ENCODE assay signal across 8 cellular contexts in the genomic region with DNA sequence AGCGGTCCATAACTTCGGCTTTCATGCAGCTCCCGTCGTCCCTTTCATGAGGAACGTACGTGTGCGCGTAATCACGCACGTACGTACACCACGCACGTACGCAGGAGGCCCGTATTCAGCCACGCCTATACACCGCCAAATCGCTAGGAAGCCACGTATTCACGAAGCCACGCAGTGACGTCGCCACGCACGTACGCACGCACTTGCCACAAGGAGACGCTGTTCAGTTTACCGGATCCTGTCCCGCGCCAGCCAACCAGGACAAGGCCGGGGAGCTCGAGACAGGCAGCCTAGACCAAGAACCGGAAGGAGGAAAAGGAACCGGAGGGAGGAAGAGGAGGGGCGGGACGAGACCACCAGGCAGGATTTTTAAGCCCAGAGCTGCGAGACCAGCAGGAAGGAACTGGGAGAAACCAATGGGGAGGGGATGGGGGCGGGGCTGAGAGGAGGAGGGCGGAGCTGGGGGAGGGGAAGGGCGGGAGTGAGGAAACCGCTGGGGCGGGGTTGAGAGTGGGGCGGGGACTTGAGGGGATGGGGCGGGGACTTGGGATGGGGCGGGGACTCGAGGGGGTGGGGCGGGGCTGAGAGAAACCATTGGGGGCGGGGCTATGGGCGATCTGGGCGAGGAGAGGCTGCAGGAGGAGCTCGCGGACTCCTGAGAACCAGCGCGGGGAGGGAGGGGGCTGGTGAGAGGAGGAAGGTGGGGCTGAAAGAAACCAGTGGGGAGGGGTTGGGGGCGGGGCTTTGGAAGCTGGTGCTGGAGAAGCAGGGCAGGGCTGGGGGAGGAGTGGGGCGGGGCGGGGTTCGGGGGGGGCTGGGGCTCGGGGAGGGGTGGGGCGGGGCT. TPM values are rescaled to one million over a fixed set of nuclear protein-coding genes. Genes with fewer than 3 reads are reported as not detected.
DNase-seq lines count a peak whose midpoint lies in the region; ATAC-seq, FAIRE-seq and TF ChIP-seq lines count a peak whose summit lies in the region.

A gene (minus strand): TSS at position 65 of the 844 bp plus-strand sequence. CDS start 4,617 bp downstream, outside the sequence.

- peaks cover 10% of the 10 kb centered on the region for H3K36me3 Mint-ChIP-seq in T-helper 2 cell treated with Interferon-gamma antibody and Interleukin-4, amounts not matched to agents 5 μg/mL and 100 μg/mL, for 36 hours (ENCODE audit: low read depth)

- H3K4me3 Mint-ChIP-seq in T-helper 2 cell treated with Interferon-gamma antibody and Interleukin-4, amounts not matched to agents 5 μg/mL and 100 μg/mL, for 36 hours = peak within 1 kb of the TSS; percentile 95

- H3K9me3 ChIP-seq in ascending aorta (no peaks in the 10 kb centered on the region), right atrium auricular region (no peaks in the 10 kb centered on the region), psoas muscle (no peaks in the 10 kb centered on the region)

- H3K9me3 Mint-ChIP-seq in T-helper 2 cell treated with Interferon-gamma antibody and Interleukin-4, amounts not matched to agents 5 μg/mL and 100 μg/mL, for 36 hours = no peaks in the 10 kb centered on the region

- H3K27ac Mint-ChIP-seq in T-helper 2 cell treated with Interferon-gamma antibody and Interleukin-4, amounts not matched to agents 5 μg/mL and 100 μg/mL, for 36 hours = peak within 1 kb of the TSS; percentile 100

- peak within 1 kb of the TSS; percentile 52 to 77 for H3K4me3 ChIP-seq in ascending aorta
- peak within 1 kb of the TSS; percentile 60 to 69 for H3K4me3 ChIP-seq in right atrium auricular region
- peak within 1 kb of the TSS; percentile 81 for H3K4me3 ChIP-seq in psoas muscle

- no peaks in the 10 kb centered on the region for H3K4me1 Mint-ChIP-seq in T-helper 2 cell treated with Interferon-gamma antibody and Interleukin-4, amounts not matched to agents 5 μg/mL and 100 μg/mL, for 36 hours (ENCODE audit: low read depth)

- no peak for FAIRE-seq in urothelium cell line (lab: Jason Lieb, UNC)

- H3K36me3 ChIP-seq in ascending aorta (peaks cover under 1 to 4% of the 10 kb centered on the region in 2 donors), right atrium auricular region (no peaks in the 10 kb centered on the region), psoas muscle (ENCODE audit: insufficient read depth in 1 of 2, low read depth in 1 of 2) (peaks cover 0 to 3% of the 10 kb centered on the region in 2 donors)

- 0 to 49% (median 0%) methylated on average over 31 to 52 of the region's 61 CpGs for WGBS in psoas muscle, 3 donors

- H3K27me3 Mint-ChIP-seq in T-helper 2 cell treated with Interferon-gamma antibody and Interleukin-4, amounts not matched to agents 5 μg/mL and 100 μg/mL, for 36 hours (ENCODE audit: low read depth) = no peaks in the 10 kb centered on the region

- H3K27me3 ChIP-seq in ascending aorta (no peaks in the 10 kb centered on the region), right atrium auricular region (no peaks in the 10 kb centered on the region), psoas muscle (ENCODE audit: insufficient read depth in 3 of 3, low read length in 2 of 3) (no peaks in the 10 kb centered on the region)

- H3K4me1 ChIP-seq in ascending aorta (peaks cover 0 to 4% of the 10 kb centered on the region in 2 donors), right atrium auricular region (peaks cover 0 to 6% of the 10 kb centered on the region in 2 donors), psoas muscle (peaks cover 3% of the 10 kb centered on the region)

- TF ChIP-seq CTCF in ascending aorta (IDR thresholded peaks at IDR 0.05) = peak; percentile 36 to 56 (median 54)
- peak in 1 of 2 donors; percentile 48 for TF ChIP-seq CTCF in right atrium auricular region (IDR thresholded peaks at IDR 0.05)
- peak; percentile 43 for TF ChIP-seq CTCF in psoas muscle (IDR thresholded peaks at IDR 0.05)

- intact Hi-C loops in ascending aorta (cut with DNase I) = loop anchor here (10.0 kb wide), 2 partner anchors 956 to 1456 kb away; a partner anchor contains a TSS
- intact Hi-C loops in psoas muscle (cut with DNase I) = no loop called here

- peak; percentile 71 for ATAC-seq in GM18498 (IDR thresholded peaks at IDR 0.05; ENCODE audit: unreplicated experiment)
- ATAC-seq in HG02973 (IDR thresholded peaks at IDR 0.05; ENCODE audit: unreplicated experiment) = peak; percentile 71
- peak; percentile 71 to 74 (median 73) for ATAC-seq in psoas muscle

- DNase-seq in NCI-H1930 (lab: John Stamatoyannopoulos, UW) (peak; percentile 97 to 98), ascending aorta (ENCODE audit: low spot score in 2 of 2) (peak; percentile 91 to 97), right atrium auricular region (ENCODE audit: low spot score) (peak; percentile 97), psoas muscle (peak; percentile 93 to 97), urothelium cell line (ENCODE audit: low spot score) (peak; percentile 52)
- peak; percentile 92 for DNase-seq in T-helper 2 cell treated with Interferon-gamma antibody and Interleukin-4, amounts not matched to agents 5 μg/mL and 100 μg/mL, for 36 hours (ENCODE audit: low spot score)

- H3K27ac ChIP-seq in ascending aorta (peak within 1 kb of the TSS; percentile 91 to 96), right atrium auricular region (peak within 1 kb of the TSS; percentile 89 to 94), psoas muscle (peak within 1 kb of the TSS; percentile 84)

RNA-seq across cellular contexts. Expression of the gene that starts here (rescaled TPM):
- total RNA-seq in ascending aorta (22.8 TPM), right atrium auricular region (10 to 100 TPM; 15.4 to 22.2 TPM), psoas muscle (10 to 100 TPM; 13.1 to 20.5 (median 15.5) TPM)
- polyA plus RNA-seq in psoas muscle = 10 to 100 TPM; 13.7 to 33.7 (median 25.2) TPM

Comparison
In these comparisons a context has a peak if more than half of its experiments do, and no peak if none do; other contexts are left out.
1. Peak in every context shown above with its lines: DNase-seq, ATAC-seq, H3K4me3 ChIP-seq and H3K27ac ChIP-seq.